19 cellular contexts compared by ENCODE assay signal in genomic region chrX:153773218-153773611, GRCh38. TPM values are rescaled to one million over a fixed set of nuclear protein-coding genes. Genes with fewer than 3 reads are reported as not detected.
DNase-seq lines count a peak whose midpoint lies in the region; ATAC-seq and TF ChIP-seq lines count a peak whose summit lies in the region.
"Had no signal": no experiment of that assay in that cellular context is flagged by ENCODE, and none has a peak within 500 bp of the region (broad histone marks: within the 10 kb centered on the region; RNA-seq: fewer than 3 reads in every experiment).

No MANE protein-coding gene starts in this region.

- no peaks in the 10 kb centered on the region for H3K9me3 Mint-ChIP-seq in natural killer cell treated with Interleukin-12 subunit alpha and Interleukin-12 subunit beta and Interleukin-15 and Interleukin-18, amount 100 ng/mL, for 72 hours
- H3K9me3 Mint-ChIP-seq in natural killer cell: no peaks in the 10 kb centered on the region
- no peaks in the 10 kb centered on the region for H3K9me3 Mint-ChIP-seq in progenitor cell of endocrine pancreas (ENCODE audit: low read depth)
- H3K9me3 Mint-ChIP-seq: CD8-positive, alpha-beta T cell; GM23338 had no signal

- no peaks in the 10 kb centered on the region for H3K27me3 Mint-ChIP-seq in natural killer cell treated with Interleukin-12 subunit alpha and Interleukin-12 subunit beta and Interleukin-15 and Interleukin-18, amount 100 ng/mL, for 72 hours
- H3K27me3 Mint-ChIP-seq in natural killer cell (ENCODE audit: low read depth in 2 of 2): no peaks in the 10 kb centered on the region
- no peaks in the 10 kb centered on the region for H3K27me3 Mint-ChIP-seq in progenitor cell of endocrine pancreas

- peak; percentile 27 for DNase-seq in activated CD4-positive, CD25-positive, alpha-beta regulatory T cell treated with anti-CD3 and anti-CD28 coated beads, Interleukin-2, amount 50 U/mL, for 72 hours
- DNase-seq in natural killer cell treated with Interleukin-12 subunit alpha and Interleukin-12 subunit beta and Interleukin-15 and Interleukin-18, amount 100 ng/mL, for 72 hours (ENCODE audit: low spot score): peak; percentile 51
- DNase-seq in natural killer cell (no peak), iPS-NIHi11 (ENCODE audit: low spot score) (peak; percentile 6), progenitor cell of endocrine pancreas (ENCODE audit: low spot score, unreplicated experiment) (no peak), NCI-H1930 (lab: John Stamatoyannopoulos, UW) (no peak), AG08395 (ENCODE audit: low spot score) (no peak)
- DNase-seq: CD8-positive, alpha-beta T cell; DMS79; Karpas-422; MM.1S; NCI-H1092 treated with DMSO at 0.1 percent for 48 hours; NCI-H2107; NCI-H2227 treated with DMSO at 0.1 percent for 48 hours; NCI-H524; SHP77 had no signal

- H3K36me3 Mint-ChIP-seq in natural killer cell treated with Interleukin-12 subunit alpha and Interleukin-12 subunit beta and Interleukin-15 and Interleukin-18, amount 100 ng/mL, for 72 hours: no peaks in the 10 kb centered on the region
- H3K36me3 Mint-ChIP-seq in natural killer cell: no peaks in the 10 kb centered on the region
- no peaks in the 10 kb centered on the region for H3K36me3 Mint-ChIP-seq in progenitor cell of endocrine pancreas (ENCODE audit: insufficient read depth)
- H3K36me3 Mint-ChIP-seq: CD8-positive, alpha-beta T cell had no signal

- no peak for TF ChIP-seq CTCF in natural killer cell (IDR thresholded peaks at IDR 0.05)
- no peak for TF ChIP-seq CTCF in progenitor cell of endocrine pancreas (IDR thresholded peaks at IDR 0.05; ENCODE audit: unreplicated experiment)

- H3K27ac Mint-ChIP-seq in natural killer cell treated with Interleukin-12 subunit alpha and Interleukin-12 subunit beta and Interleukin-15 and Interleukin-18, amount 100 ng/mL, for 72 hours: no peak overlapping the region
- H3K27ac Mint-ChIP-seq in natural killer cell: no peak overlapping the region
- H3K27ac Mint-ChIP-seq in progenitor cell of endocrine pancreas: no peak overlapping the region
- H3K27ac Mint-ChIP-seq: CD8-positive, alpha-beta T cell; GM23338 had no signal

- intact Hi-C loops in natural killer cell (cut with micrococcal nuclease): no loop called here

- no peak overlapping the region for H3K4me3 Mint-ChIP-seq in natural killer cell treated with Interleukin-12 subunit alpha and Interleukin-12 subunit beta and Interleukin-15 and Interleukin-18, amount 100 ng/mL, for 72 hours
- no peak overlapping the region for H3K4me3 Mint-ChIP-seq in natural killer cell
- H3K4me3 Mint-ChIP-seq in progenitor cell of endocrine pancreas (ENCODE audit: low read depth): no peak overlapping the region
- H3K4me3 Mint-ChIP-seq: CD8-positive, alpha-beta T cell; GM23338 had no signal

- ATAC-seq in activated CD4-positive, CD25-positive, alpha-beta regulatory T cell treated with anti-CD3 and anti-CD28 coated beads, Interleukin-2, amount 50 U/mL, for 24 hours: no peak
- no peak for ATAC-seq in natural killer cell treated with Interleukin-12 subunit alpha and Interleukin-12 subunit beta and Interleukin-15 and Interleukin-18, amount 100 ng/mL, for 72 hours
- ATAC-seq in natural killer cell: no peak
- ATAC-seq: CD8-positive, alpha-beta T cell; GM23338; Panc1 had no signal

- peaks cover 0 to under 1% of the 10 kb centered on the region in 2 donors for H3K4me1 Mint-ChIP-seq in natural killer cell treated with Interleukin-12 subunit alpha and Interleukin-12 subunit beta and Interleukin-15 and Interleukin-18, amount 100 ng/mL, for 72 hours (ENCODE audit: low read depth in 2 of 2)
- peaks cover 0 to 1% of the 10 kb centered on the region in 2 donors for H3K4me1 Mint-ChIP-seq in natural killer cell
- no peaks in the 10 kb centered on the region for H3K4me1 Mint-ChIP-seq in progenitor cell of endocrine pancreas (ENCODE audit: low read depth)
- H3K4me1 Mint-ChIP-seq: GM23338 had no signal

RNA-seq across cellular contexts. Expression of gene SRPK3, which starts 7.6 kb away (rescaled TPM):
- total RNA-seq in natural killer cell treated with Interleukin-12 subunit alpha and Interleukin-12 subunit beta and Interleukin-15 and Interleukin-18, amount 100 ng/mL, for 72 hours: not detected
- total RNA-seq in natural killer cell (not detected), progenitor cell of endocrine pancreas (not detected in 2 replicates)
- total RNA-seq: CD8-positive, alpha-beta T cell; GM23338 had no signal

RNA-seq across cellular contexts. Expression of gene PLXNB3, which starts 9.2 kb away (rescaled TPM):
- total RNA-seq in natural killer cell treated with Interleukin-12 subunit alpha and Interleukin-12 subunit beta and Interleukin-15 and Interleukin-18, amount 100 ng/mL, for 72 hours: 1 to 10 TPM in 1 of 2 donors, under 1 TPM in 1; 0.48 to 2.4 TPM
- total RNA-seq in natural killer cell (1 to 10 TPM in 2 of 3 donors, not detected in 1; 1.2 to 1.3 TPM), progenitor cell of endocrine pancreas (0.98 and 1.1 TPM in 2 replicates)

RNA-seq across cellular contexts. Expression of gene IDH3G, which starts 21.0 kb away (rescaled TPM):
- 10 to 100 TPM; 62.5 to 74.1 TPM for total RNA-seq in natural killer cell treated with Interleukin-12 subunit alpha and Interleukin-12 subunit beta and Interleukin-15 and Interleukin-18, amount 100 ng/mL, for 72 hours
- 10 to 100 TPM; 70.1 to 76.5 (median 71.1) TPM for total RNA-seq in natural killer cell
- 41.5 and 49.5 TPM in 2 replicates for total RNA-seq in progenitor cell of endocrine pancreas

RNA-seq across cellular contexts. Expression of gene SSR4, which starts 21.3 kb away (rescaled TPM):
- total RNA-seq in natural killer cell treated with Interleukin-12 subunit alpha and Interleukin-12 subunit beta and Interleukin-15 and Interleukin-18, amount 100 ng/mL, for 72 hours: 100 to 1,000 TPM; 266 to 306 TPM
- total RNA-seq in natural killer cell (100 to 1,000 TPM; 160 to 280 (median 189) TPM), progenitor cell of endocrine pancreas (243 and 248 TPM in 2 replicates)

RNA-seq across cellular contexts. Expression of gene ABCD1, which starts 48.6 kb away (rescaled TPM):
- 10 to 100 TPM in 1 of 2 donors, 1 to 10 TPM in 1; 7.4 to 12.2 TPM for total RNA-seq in natural killer cell treated with Interleukin-12 subunit alpha and Interleukin-12 subunit beta and Interleukin-15 and Interleukin-18, amount 100 ng/mL, for 72 hours
- total RNA-seq in natural killer cell: 10 to 100 TPM; 12.2 to 13.9 (median 13.8) TPM
- 15.2 and 15.3 TPM in 2 replicates for total RNA-seq in progenitor cell of endocrine pancreas

Comparison
In these comparisons a context has a peak if more than half of its experiments do, and no peak if none do; other contexts are left out.
1. DNase-seq: peak in activated CD4-positive, CD25-positive, alpha-beta regulatory T cell treated with anti-CD3 and anti-CD28 coated beads, Interleukin-2, amount 50 U/mL, for 72 hours (single experiment), natural killer cell treated with Interleukin-12 subunit alpha and Interleukin-12 subunit beta and Interleukin-15 and Interleukin-18, amount 100 ng/mL, for 72 hours (single experiment) and iPS-NIHi11 (single experiment); none in natural killer cell (single experiment), progenitor cell of endocrine pancreas (single experiment), NCI-H1930 (0 of 2) and AG08395 (single experiment).